17 cellular contexts compared by ENCODE assay signal in genomic region chr12:9243999-9244649, GRCh38. TPM values are rescaled to one million over a fixed set of nuclear protein-coding genes. Genes with fewer than 3 reads are reported as not detected.
DNase-seq lines count a peak whose midpoint lies in the region; ATAC-seq lines count a peak whose summit lies in the region.
"Had no signal": no experiment of that assay in that cellular context is flagged by ENCODE, and none has a peak within 500 bp of the region (broad histone marks: within the 10 kb centered on the region; RNA-seq: fewer than 3 reads in every experiment).

No MANE protein-coding gene starts in this region.

- H3K27me3 Mint-ChIP-seq in activated T-cell treated with anti-CD3 and anti-CD28 coated beads, Interleukin-2, amount 50 U/mL, for 72 hours (ENCODE audit: low read depth): peaks cover 18% of the 10 kb centered on the region
- peaks cover 2% of the 10 kb centered on the region for H3K27me3 Mint-ChIP-seq in activated T-helper 1 cell treated with anti-CD3 and anti-CD28 coated beads, Interleukin-12 subunit alpha, Interleukin-12 subunit beta, Interleukin-2, Interleukin-4 antibody, amounts not matched to agents 30 ng/mL and 10 ng/mL and 1 ng/mL, durations not matched to agents 14 hours and 24 hours and 36 hours (ENCODE audit: insufficient read depth)
- peaks cover 8% of the 10 kb centered on the region for H3K27me3 Mint-ChIP-seq in stimulated activated naive CD8-positive, alpha-beta T cell treated with anti-CD3 and anti-CD28 coated beads, Interleukin-15, amount 100 ng/mL, for 72 hours

- peaks cover 0 to 3% of the 10 kb centered on the region in 2 donors for H3K36me3 Mint-ChIP-seq in activated T-cell treated with anti-CD3 and anti-CD28 coated beads, Interleukin-2, amount 50 U/mL, for 72 hours (ENCODE audit: insufficient read depth in 2 of 2)
- H3K36me3 Mint-ChIP-seq in activated T-helper 1 cell treated with anti-CD3 and anti-CD28 coated beads, Interleukin-12 subunit alpha, Interleukin-12 subunit beta, Interleukin-2, Interleukin-4 antibody, amounts not matched to agents 30 ng/mL and 10 ng/mL and 1 ng/mL, durations not matched to agents 14 hours and 24 hours and 36 hours (ENCODE audit: low read depth): peaks cover 3% of the 10 kb centered on the region

- H3K9me3 Mint-ChIP-seq in activated T-cell treated with anti-CD3 and anti-CD28 coated beads, Interleukin-2, amount 50 U/mL, for 72 hours: no peaks in the 10 kb centered on the region
- H3K9me3 Mint-ChIP-seq in activated T-helper 1 cell treated with anti-CD3 and anti-CD28 coated beads, Interleukin-12 subunit alpha, Interleukin-12 subunit beta, Interleukin-2, Interleukin-4 antibody, amounts not matched to agents 30 ng/mL and 10 ng/mL and 1 ng/mL, durations not matched to agents 14 hours and 24 hours and 36 hours: peaks cover 3% of the 10 kb centered on the region
- H3K9me3 Mint-ChIP-seq in stimulated activated naive CD8-positive, alpha-beta T cell treated with anti-CD3 and anti-CD28 coated beads, Interleukin-15, amount 100 ng/mL, for 72 hours: peaks cover 7 to 9% of the 10 kb centered on the region in 2 donors
- H3K9me3 Mint-ChIP-seq: memory B cell; T-helper 1 cell treated with Interleukin-12 subunit alpha and Interleukin-12 subunit beta and Interleukin-4 antibody, amounts not matched to agents 30 μg/mL and 1 μg/mL, for 36 hours had no signal

- intact Hi-C loops in activated T-helper 1 cell treated with anti-CD3 and anti-CD28 coated beads, Interleukin-12 subunit alpha, Interleukin-12 subunit beta, Interleukin-2, Interleukin-4 antibody, amounts not matched to agents 30 ng/mL and 10 ng/mL and 1 ng/mL, durations not matched to agents 14 hours and 24 hours and 36 hours (cut with micrococcal nuclease): loop anchor here (1.0 to 10.0 kb wide), 8 partner anchors 33 to 625 kb away; partner anchors contain the start of genes CLEC2B, CLECL1 and M6PR

- ATAC-seq in activated T-cell treated with anti-CD3 and anti-CD28 coated beads, Interleukin-2, amount 50 U/mL, for 72 hours (replicated peaks in 1 of 2): peak; percentile 74 to 76
- ATAC-seq in left lobe of liver: peak; percentile 44
- peak; percentile 65 for ATAC-seq in stimulated activated naive CD8-positive, alpha-beta T cell treated with anti-CD3 and anti-CD28 coated beads, Interleukin-15, amount 100 ng/mL, for 72 hours

- no peak for DNase-seq in activated T-cell treated with anti-CD3 and anti-CD28 coated beads, Interleukin-2, amount 50 U/mL, for 72 hours
- DNase-seq in activated T-cell treated with anti-CD3 and anti-CD28 coated beads, Interleukin-2, amount 50 U/mL, for 1 hour: no peak
- DNase-seq in activated T-helper 1 cell treated with anti-CD3 and anti-CD28 coated beads, Interleukin-12 subunit alpha, Interleukin-12 subunit beta, Interleukin-2, Interleukin-4 antibody, amounts not matched to agents 30 ng/mL and 10 ng/mL and 1 ng/mL, durations not matched to agents 14 hours and 24 hours and 36 hours (ENCODE audit: low spot score): no peak
- DNase-seq in left lobe of liver (ENCODE audit: low spot score) (no peak), NCI-H1092 (lab: John Stamatoyannopoulos, UW) (no peak), DMS153 treated with DMSO at 0.1 percent for 48 hours (lab: John Stamatoyannopoulos, UW; ENCODE audit: unreplicated experiment) (no peak)
- DNase-seq in stimulated activated naive CD8-positive, alpha-beta T cell treated with anti-CD3 and anti-CD28 coated beads, Interleukin-15, amount 100 ng/mL, for 72 hours: no peak
- no peak for DNase-seq in stimulated activated naive CD4-positive, alpha-beta T cell treated with Interleukin-2 at 50 U/mL for 16 hours (lab: John Stamatoyannopoulos, UW)
- DNase-seq: amniotic stem cell, cortex of kidney, kidney, NCI-H146, NCI-H2171 treated with DMSO at 0.1 percent for 48 hours, NCI-H524 treated with DMSO at 0.1 percent for 48 hours had no signal

- peak overlapping the region; percentile 29 to 71 for H3K4me3 Mint-ChIP-seq in activated T-cell treated with anti-CD3 and anti-CD28 coated beads, Interleukin-2, amount 50 U/mL, for 72 hours
- no peak overlapping the region for H3K4me3 Mint-ChIP-seq in activated T-helper 1 cell treated with anti-CD3 and anti-CD28 coated beads, Interleukin-12 subunit alpha, Interleukin-12 subunit beta, Interleukin-2, Interleukin-4 antibody, amounts not matched to agents 30 ng/mL and 10 ng/mL and 1 ng/mL, durations not matched to agents 14 hours and 24 hours and 36 hours
- peak overlapping the region in 1 of 2 donors; percentile 30 for H3K4me3 Mint-ChIP-seq in stimulated activated naive CD8-positive, alpha-beta T cell treated with anti-CD3 and anti-CD28 coated beads, Interleukin-15, amount 100 ng/mL, for 72 hours
- H3K4me3 Mint-ChIP-seq: memory B cell; T-helper 1 cell treated with Interleukin-12 subunit alpha and Interleukin-12 subunit beta and Interleukin-4 antibody, amounts not matched to agents 30 μg/mL and 1 μg/mL, for 36 hours had no signal

- peak overlapping the region; percentile 5 for H3K27ac Mint-ChIP-seq in activated T-cell treated with anti-CD3 and anti-CD28 coated beads, Interleukin-2, amount 50 U/mL, for 72 hours
- H3K27ac Mint-ChIP-seq in activated T-helper 1 cell treated with anti-CD3 and anti-CD28 coated beads, Interleukin-12 subunit alpha, Interleukin-12 subunit beta, Interleukin-2, Interleukin-4 antibody, amounts not matched to agents 30 ng/mL and 10 ng/mL and 1 ng/mL, durations not matched to agents 14 hours and 24 hours and 36 hours: peak overlapping the region; percentile 59
- H3K27ac Mint-ChIP-seq in stimulated activated naive CD8-positive, alpha-beta T cell treated with anti-CD3 and anti-CD28 coated beads, Interleukin-15, amount 100 ng/mL, for 72 hours: peak overlapping the region; percentile 8 to 55
- H3K27ac Mint-ChIP-seq: memory B cell had no signal

- peaks cover 53% of the 10 kb centered on the region for H3K4me1 Mint-ChIP-seq in activated T-cell treated with anti-CD3 and anti-CD28 coated beads, Interleukin-2, amount 50 U/mL, for 72 hours (ENCODE audit: low read depth)
- H3K4me1 Mint-ChIP-seq in activated T-helper 1 cell treated with anti-CD3 and anti-CD28 coated beads, Interleukin-12 subunit alpha, Interleukin-12 subunit beta, Interleukin-2, Interleukin-4 antibody, amounts not matched to agents 30 ng/mL and 10 ng/mL and 1 ng/mL, durations not matched to agents 14 hours and 24 hours and 36 hours (ENCODE audit: low read depth): peaks cover 24% of the 10 kb centered on the region
- H3K4me1 Mint-ChIP-seq in stimulated activated naive CD8-positive, alpha-beta T cell treated with anti-CD3 and anti-CD28 coated beads, Interleukin-15, amount 100 ng/mL, for 72 hours: peaks cover 46% of the 10 kb centered on the region

RNA-seq across cellular contexts. Expression of gene PZP, which starts 35.9 kb away (rescaled TPM):
- not detected for total RNA-seq in activated T-cell treated with anti-CD3 and anti-CD28 coated beads, Interleukin-2, amount 50 U/mL, for 72 hours
- not detected in 2 replicates for total RNA-seq in activated T-helper 1 cell treated with anti-CD3 and anti-CD28 coated beads, Interleukin-12 subunit alpha, Interleukin-12 subunit beta, Interleukin-2, Interleukin-4 antibody, amounts not matched to agents 30 ng/mL and 10 ng/mL and 1 ng/mL, durations not matched to agents 14 hours and 24 hours and 36 hours
- total RNA-seq in left lobe of liver: 0.70 TPM
- total RNA-seq: RPMI7951 had no signal

Comparison
In these comparisons a context has a peak if more than half of its experiments do, and no peak if none do; other contexts are left out.
1. H3K27ac Mint-ChIP-seq: peak in every context shown above with its lines; median percentile 59 in activated T-helper 1 cell treated with anti-CD3 and anti-CD28 coated beads, Interleukin-12 subunit alpha, Interleukin-12 subunit beta, Interleukin-2, Interleukin-4 antibody, amounts not matched to agents 30 ng/mL and 10 ng/mL and 1 ng/mL, durations not matched to agents 14 hours and 24 hours and 36 hours; 32 in stimulated activated naive CD8-positive, alpha-beta T cell treated with anti-CD3 and anti-CD28 coated beads, Interleukin-15, amount 100 ng/mL, for 72 hours; 5 in activated T-cell treated with anti-CD3 and anti-CD28 coated beads, Interleukin-2, amount 50 U/mL, for 72 hours.